ENCODE assay signal across 1 cellular context in the genomic region with DNA sequence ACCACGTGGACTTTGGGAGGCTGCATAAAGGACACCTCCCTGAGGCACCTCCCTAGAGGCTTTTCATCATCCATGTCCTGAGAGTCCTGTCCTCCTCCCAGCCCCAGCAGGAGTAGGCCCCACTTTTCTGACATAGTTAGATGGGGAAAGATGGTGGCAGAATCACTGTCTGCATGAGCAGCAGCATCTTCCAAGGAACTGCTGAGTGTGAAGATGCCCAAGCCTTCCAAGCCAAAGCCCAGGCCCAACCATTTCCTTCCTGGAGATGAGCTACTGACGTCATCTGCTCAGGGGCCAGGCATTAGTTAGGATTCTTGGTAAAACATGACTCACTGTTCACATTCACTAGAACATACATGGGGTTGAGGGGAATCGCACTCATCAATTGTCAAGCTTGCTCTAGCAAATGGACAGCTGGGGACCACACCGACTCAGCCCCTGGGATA.
TF ChIP-seq lines count a peak whose summit lies in the region.

No MANE protein-coding gene starts in this region.

TF ChIP-seq in GM23338, 12 proteins besides CTCF, POLR2A, EP300 and RAD21 (continued from another document):
- TF ChIP-seq ETS1 (IDR thresholded peaks at IDR 0.05), result no peak
- no peak for TF ChIP-seq EZH2phosphoT487 (IDR thresholded peaks at IDR 0.05; ENCODE audit: unreplicated experiment)
- TF ChIP-seq, protein P1, sequence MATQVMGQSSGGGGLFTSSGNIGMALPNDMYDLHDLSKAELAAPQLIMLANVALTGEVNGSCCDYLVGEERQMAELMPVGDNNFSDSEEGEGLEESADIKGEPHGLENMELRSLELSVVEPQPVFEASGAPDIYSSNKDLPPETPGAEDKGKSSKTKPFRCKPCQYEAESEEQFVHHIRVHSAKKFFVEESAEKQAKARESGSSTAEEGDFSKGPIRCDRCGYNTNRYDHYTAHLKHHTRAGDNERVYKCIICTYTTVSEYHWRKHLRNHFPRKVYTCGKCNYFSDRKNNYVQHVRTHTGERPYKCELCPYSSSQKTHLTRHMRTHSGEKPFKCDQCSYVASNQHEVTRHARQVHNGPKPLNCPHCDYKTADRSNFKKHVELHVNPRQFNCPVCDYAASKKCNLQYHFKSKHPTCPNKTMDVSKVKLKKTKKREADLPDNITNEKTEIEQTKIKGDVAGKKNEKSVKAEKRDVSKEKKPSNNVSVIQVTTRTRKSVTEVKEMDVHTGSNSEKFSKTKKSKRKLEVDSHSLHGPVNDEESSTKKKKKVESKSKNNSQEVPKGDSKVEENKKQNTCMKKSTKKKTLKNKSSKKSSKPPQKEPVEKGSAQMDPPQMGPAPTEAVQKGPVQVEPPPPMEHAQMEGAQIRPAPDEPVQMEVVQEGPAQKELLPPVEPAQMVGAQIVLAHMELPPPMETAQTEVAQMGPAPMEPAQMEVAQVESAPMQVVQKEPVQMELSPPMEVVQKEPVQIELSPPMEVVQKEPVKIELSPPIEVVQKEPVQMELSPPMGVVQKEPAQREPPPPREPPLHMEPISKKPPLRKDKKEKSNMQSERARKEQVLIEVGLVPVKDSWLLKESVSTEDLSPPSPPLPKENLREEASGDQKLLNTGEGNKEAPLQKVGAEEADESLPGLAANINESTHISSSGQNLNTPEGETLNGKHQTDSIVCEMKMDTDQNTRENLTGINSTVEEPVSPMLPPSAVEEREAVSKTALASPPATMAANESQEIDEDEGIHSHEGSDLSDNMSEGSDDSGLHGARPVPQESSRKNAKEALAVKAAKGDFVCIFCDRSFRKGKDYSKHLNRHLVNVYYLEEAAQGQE (IDR thresholded peaks at IDR 0.05; ENCODE audit: unreplicated experiment), result no peak
- no peak for TF ChIP-seq STAT1 (IDR thresholded peaks at IDR 0.05; ENCODE audit: unreplicated experiment)
- TF ChIP-seq CREB1 (CRISPR knock-in tag; IDR thresholded peaks at IDR 0.05; ENCODE audit: low read depth), result no peak
- no peak for TF ChIP-seq POLR2AphosphoS5 (IDR thresholded peaks at IDR 0.05; ENCODE audit: low read depth)
- TF ChIP-seq ZNF462 (CRISPR knock-in tag; IDR thresholded peaks at IDR 0.05), result no peak
